ENCODE assay signal across 3 cellular contexts in the genomic region with DNA sequence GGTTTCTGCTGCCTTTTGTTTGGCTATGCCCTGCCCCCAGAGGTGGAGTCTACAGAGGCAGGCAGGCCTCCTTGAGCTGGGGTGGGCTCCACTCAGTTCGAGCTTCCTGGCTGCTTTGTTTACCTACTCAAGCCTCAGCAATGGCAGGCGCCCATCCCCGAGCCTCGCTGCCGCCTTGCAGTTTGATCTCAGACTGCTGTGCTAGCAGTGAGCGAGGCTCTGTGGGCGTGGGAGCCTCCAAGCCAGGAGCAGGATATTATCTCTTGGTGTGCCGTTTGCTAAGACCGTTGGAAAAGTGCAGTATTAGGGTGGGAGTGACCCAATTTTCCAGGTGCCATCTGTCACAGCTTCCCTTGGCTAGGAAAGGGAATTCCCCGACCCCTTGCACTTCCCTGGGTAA.
A peak's percentile ranks its signal among the peaks of the same experiment; 100 is the strongest.
DNase-seq lines count a peak whose midpoint lies in the region; ATAC-seq lines count a peak whose summit lies in the region.
"Not testable (repeated sequence)": the region's sequence is repeated elsewhere in the genome, so short reads cannot be mapped to it uniquely, and the experiment has no call there.

No MANE protein-coding gene starts in this region.

- ATAC-seq in T-helper 17 cell; Right ventricle myocardium superior (ENCODE audit: poor library complexity): not testable (repeated sequence)

- H3K27me3 Mint-ChIP-seq in T-helper 17 cell: not testable (repeated sequence)

- intact Hi-C loops in Right ventricle myocardium superior (cut with DNase I): not testable (repeated sequence)

- not testable (repeated sequence) for H3K9me3 ChIP-seq in T-helper 17 cell (ENCODE audit: control insufficient read depth, low read length, poor library complexity, severe bottlenecking)

- not testable (repeated sequence) for H3K36me3 Mint-ChIP-seq in T-helper 17 cell (ENCODE audit: low read depth)

- not testable (repeated sequence) for DNase-seq in T-helper 17 cell
- DNase-seq in activated gamma-delta T cell (lab: John Stamatoyannopoulos, UW) (peak; percentile 4), Right ventricle myocardium superior (peak; percentile 30)

- not testable (repeated sequence) for H3K4me3 Mint-ChIP-seq in T-helper 17 cell

- H3K4me1 Mint-ChIP-seq in T-helper 17 cell: peaks cover 12% of the 10 kb centered on the region

- peak overlapping the region; percentile 27 for H3K27ac Mint-ChIP-seq in T-helper 17 cell
